In the genomic region with DNA sequence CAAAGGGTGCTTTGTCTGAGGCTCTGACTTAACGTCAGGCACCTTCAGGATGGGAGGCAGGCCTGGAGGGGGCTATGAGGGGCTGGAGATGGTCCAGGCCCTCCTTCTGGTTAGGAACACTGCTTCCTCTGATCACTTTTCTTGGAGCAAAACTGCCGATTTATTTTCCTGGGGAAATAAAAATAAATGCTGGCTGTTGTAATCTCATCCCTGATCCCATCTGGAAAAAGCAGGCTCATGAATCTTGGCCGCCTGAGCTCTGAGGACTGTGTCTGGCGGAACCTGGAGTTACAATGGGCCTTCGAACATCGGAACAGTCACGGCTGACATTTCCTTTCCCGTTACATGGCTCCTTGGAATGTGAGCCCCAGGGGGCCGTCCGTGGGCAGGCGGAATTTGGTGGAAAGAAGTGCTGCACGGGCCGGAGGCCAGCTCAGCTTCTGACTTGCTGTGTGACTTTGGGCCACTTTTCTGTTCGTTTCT, we compare ENCODE assay signal across 8 cellular contexts.
DNase-seq lines count a peak whose midpoint lies in the region; ATAC-seq and TF ChIP-seq lines count a peak whose summit lies in the region.

No MANE protein-coding gene starts in this region.

- H3K4me3 ChIP-seq in cardiac fibroblast (replicated peaks in 1 of 2; ENCODE audit: low read depth in 2 of 2, low read length in 2 of 2) (no peak overlapping the region), stomach smooth muscle (ENCODE audit: low read length in 2 of 2) (peak overlapping the region in 1 of 2 donors; percentile 44)

- peak; percentile 76 for DNase-seq in HS-27A (ENCODE audit: low read depth)
- DNase-seq in cardiac fibroblast (ENCODE audit: low read depth in 2 of 2): peak; percentile 93 to 95
- peak; percentile 96 for DNase-seq in kidney tubule cell (ENCODE audit: low spot score)
- no peak for DNase-seq in D341Med (ENCODE audit: low spot score)
- no peak for DNase-seq in NCI-H1092 treated with DMSO at 0.1 percent for 48 hours (lab: John Stamatoyannopoulos, UW)
- DNase-seq in cortex of kidney (lab: John Stamatoyannopoulos, UW): no peak

- H3K4me1 ChIP-seq in stomach smooth muscle (ENCODE audit: control insufficient read depth, insufficient read depth, low read length): peaks cover 43% of the 10 kb centered on the region

- H3K27me3 ChIP-seq in stomach smooth muscle (ENCODE audit: control insufficient read depth in 1 of 2, insufficient read depth in 2 of 2, low read length in 2 of 2): no peaks in the 10 kb centered on the region

- peak overlapping the region; percentile 81 for H3K27ac ChIP-seq in stomach smooth muscle (ENCODE audit: low read length)

- no peak for TF ChIP-seq CTCF in cardiac fibroblast (IDR thresholded peaks at IDR 0.05; ENCODE audit: low read depth, low read length)

- no peak for ATAC-seq in GM21360 (IDR thresholded peaks at IDR 0.05; ENCODE audit: unreplicated experiment)

- no peaks in the 10 kb centered on the region for H3K9me3 ChIP-seq in stomach smooth muscle (ENCODE audit: control insufficient read depth in 2 of 2, low read length in 2 of 2)

- peak overlapping the region in 1 of 2 donors; percentile 5 for H3K9ac ChIP-seq in stomach smooth muscle (ENCODE audit: low read length in 2 of 2)

- no peaks in the 10 kb centered on the region for H3K36me3 ChIP-seq in stomach smooth muscle (ENCODE audit: control insufficient read depth in 2 of 2, insufficient read depth in 2 of 2, low read length in 2 of 2)

Comparison
In these comparisons a context has a peak if more than half of its experiments do, and no peak if none do; other contexts are left out.
1. DNase-seq: peak in HS-27A (single experiment), cardiac fibroblast (2 of 2) and kidney tubule cell (single experiment); none in D341Med (single experiment), NCI-H1092 treated with DMSO at 0.1 percent for 48 hours (single experiment) and cortex of kidney (single experiment).